ENCODE assay signal across 11 cellular contexts in the genomic region with DNA sequence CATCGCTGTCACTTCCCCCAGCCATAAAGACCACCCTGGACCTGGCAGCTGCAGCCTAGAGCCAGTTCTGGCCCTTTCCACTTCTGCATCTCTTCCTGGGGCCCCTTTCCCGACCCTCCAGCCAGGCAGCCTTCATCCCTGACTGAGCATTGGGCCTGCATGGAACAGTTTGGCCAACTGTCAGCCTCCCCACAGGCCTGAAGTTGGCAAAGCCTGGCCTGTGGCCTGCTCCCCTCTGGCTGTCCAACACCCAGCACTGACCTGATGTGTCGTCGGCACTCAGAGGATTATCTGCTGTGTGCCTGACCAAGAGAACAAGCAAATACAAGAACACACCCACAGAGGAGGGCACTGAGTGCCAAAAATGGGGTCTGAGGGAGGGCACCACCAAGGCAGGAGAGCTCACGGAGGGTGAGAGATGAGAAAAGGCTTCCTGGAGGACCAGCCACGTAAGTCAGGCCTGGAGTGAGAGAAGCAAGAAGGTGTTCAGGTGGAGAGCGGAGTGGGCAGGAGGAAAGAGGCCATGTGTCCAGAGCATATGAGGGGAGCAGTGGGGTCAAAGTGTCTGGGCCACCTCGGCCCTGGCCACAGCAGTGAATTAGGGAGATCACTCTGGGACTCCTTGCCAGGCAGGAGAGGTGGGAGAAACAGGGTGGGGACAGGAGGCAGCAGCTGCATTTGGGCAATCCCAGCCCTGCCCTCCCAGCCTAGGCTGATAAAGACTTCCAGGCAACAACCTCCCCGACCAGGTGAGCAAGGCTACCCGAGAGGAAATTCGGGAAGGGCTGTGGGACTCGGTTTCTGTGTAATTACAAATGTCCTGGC. TPM values are rescaled to one million over a fixed set of nuclear protein-coding genes. Genes with fewer than 3 reads are reported as not detected.
DNase-seq lines count a peak whose midpoint lies in the region; ATAC-seq and TF ChIP-seq lines count a peak whose summit lies in the region.
"Had no signal": no experiment of that assay in that cellular context is flagged by ENCODE, and none has a peak within 500 bp of the region (broad histone marks: within the 10 kb centered on the region; RNA-seq: fewer than 3 reads in every experiment).

No MANE protein-coding gene starts in this region.

- BruUV-seq in Calu3 (replicated peaks; lab: Mats Ljungman, UMichigan) = no TSS peak

- intact Hi-C loops in Calu3 (cut with micrococcal nuclease; ENCODE audit: unreplicated experiment) = no loop called here
- intact Hi-C loops in activated B cell treated with CpG ODN at 0.5 μM for 24 hours (cut with micrococcal nuclease) = no loop called here
- intact Hi-C loops in heart left ventricle (cut with DNase I) = loop anchor here in 1 of 10 donors (2.0 kb wide), 1 partner anchor 17 kb away; no protein-coding TSS in a partner anchor
- intact Hi-C loops in posterior vena cava (cut with DNase I) = no loop called here

- ATAC-seq in activated B cell treated with CpG ODN at 0.5 μM for 24 hours (ENCODE audit: low read depth) = no peak
- no peak for ATAC-seq in heart left ventricle
- ATAC-seq in GM21447 (IDR thresholded peaks at IDR 0.05; ENCODE audit: unreplicated experiment) = no peak
- ATAC-seq in HG03469 (IDR thresholded peaks at IDR 0.05; ENCODE audit: unreplicated experiment) = no peak

- DNase-seq in Calu3 (peak; percentile 7), activated B cell treated with CpG ODN at 0.5 μM for 24 hours (peak; percentile 15), heart left ventricle (peak; percentile 7 to 71 (median 22)), posterior vena cava (ENCODE audit: low spot score) (peak; percentile 80), HFFc6 (no peak), AG08396 (ENCODE audit: low spot score) (no peak)
- DNase-seq: CD4-positive, CD25-positive, alpha-beta regulatory T cell; effector memory CD4-positive, alpha-beta T cell; nucleus accumbens had no signal

- no peaks in the 10 kb centered on the region for H3K4me1 Mint-ChIP-seq in Calu3 (ENCODE audit: low read depth, unreplicated experiment)
- H3K4me1 Mint-ChIP-seq in activated B cell treated with CpG ODN at 0.5 μM for 24 hours = peaks cover 6% of the 10 kb centered on the region
- H3K4me1 Mint-ChIP-seq in HFFc6 (ENCODE audit: low read depth) = no peaks in the 10 kb centered on the region

- H3K4me1 ChIP-seq in heart left ventricle = peaks cover 0 to 12% (median 3%) of the 10 kb centered on the region in 12 donors

- no peak overlapping the region for H3K27ac ChIP-seq in heart left ventricle

- H3K9me3 Mint-ChIP-seq in Calu3 (ENCODE audit: low read depth, unreplicated experiment) (no peaks in the 10 kb centered on the region), activated B cell treated with CpG ODN at 0.5 μM for 24 hours (no peaks in the 10 kb centered on the region), HFFc6 (no peaks in the 10 kb centered on the region)
- H3K9me3 Mint-ChIP-seq: CD4-positive, CD25-positive, alpha-beta regulatory T cell had no signal

- H3K4me3 Mint-ChIP-seq in Calu3 (ENCODE audit: low read depth, unreplicated experiment) (no peak overlapping the region), activated B cell treated with CpG ODN at 0.5 μM for 24 hours (no peak overlapping the region), HFFc6 (no peak overlapping the region)
- H3K4me3 Mint-ChIP-seq: CD4-positive, CD25-positive, alpha-beta regulatory T cell had no signal

- no peak overlapping the region for H3K4me3 ChIP-seq in heart left ventricle

- H3K27me3 Mint-ChIP-seq in Calu3 (ENCODE audit: unreplicated experiment) (no peaks in the 10 kb centered on the region), activated B cell treated with CpG ODN at 0.5 μM for 24 hours (peaks cover 7% of the 10 kb centered on the region), HFFc6 (ENCODE audit: insufficient read depth) (peaks cover 15% of the 10 kb centered on the region)

- WGBS in heart left ventricle, 4 donors = 84 to 90% (median 85%) methylated on average over 12 of the region's 12 CpGs

- peaks cover 16 to 88% (median 32%) of the 10 kb centered on the region in 9 donors for H3K27me3 ChIP-seq in heart left ventricle

- H3K27ac Mint-ChIP-seq in Calu3 (ENCODE audit: unreplicated experiment) = no peak overlapping the region
- no peak overlapping the region for H3K27ac Mint-ChIP-seq in activated B cell treated with CpG ODN at 0.5 μM for 24 hours
- no peak overlapping the region for H3K27ac Mint-ChIP-seq in HFFc6
- H3K27ac Mint-ChIP-seq: CD4-positive, CD25-positive, alpha-beta regulatory T cell had no signal

- no peaks in the 10 kb centered on the region for H3K9me3 ChIP-seq in heart left ventricle

- no peaks in the 10 kb centered on the region for H3K36me3 ChIP-seq in heart left ventricle

- POLR2A ChIA-PET in activated B cell treated with CpG ODN at 0.5 μM for 24 hours (lab: Charles Lee) = no interaction called here

- CTCF ChIA-PET in Calu3 (lab: Charles Lee) (interaction anchor here (0.7 to 1.1 kb wide), 3 partner anchors 12 to 28 kb away, joined by 3 to 6 read pairs (median 3); no protein-coding TSS in a partner anchor), activated B cell treated with CpG ODN at 0.5 μM for 24 hours (lab: Charles Lee) (no interaction called here)

- H3K36me3 Mint-ChIP-seq in Calu3 (ENCODE audit: insufficient read depth, unreplicated experiment) = peaks cover 14% of the 10 kb centered on the region
- no peaks in the 10 kb centered on the region for H3K36me3 Mint-ChIP-seq in activated B cell treated with CpG ODN at 0.5 μM for 24 hours (ENCODE audit: low read depth)
- H3K36me3 Mint-ChIP-seq in HFFc6 (ENCODE audit: low read depth) = no peaks in the 10 kb centered on the region
- H3K36me3 Mint-ChIP-seq: CD4-positive, CD25-positive, alpha-beta regulatory T cell had no signal

- TF ChIP-seq POLR2A in heart left ventricle (IDR thresholded peaks at IDR 0.05) = no peak

- TF ChIP-seq CTCF in Calu3 (IDR thresholded peaks at IDR 0.05; ENCODE audit: unreplicated experiment) (no peak), activated B cell treated with CpG ODN at 0.5 μM for 24 hours (IDR thresholded peaks at IDR 0.05) (no peak), heart left ventricle (IDR thresholded peaks at IDR 0.05) (no peak), HFFc6 (IDR thresholded peaks at IDR 0.05) (no peak)

RNA-seq across cellular contexts. Expression of gene GPRIN2, which starts 4.5 kb away (rescaled TPM):
- 9.5 and 12.8 TPM in 2 replicates for total RNA-seq in Calu3 (2022)
- total RNA-seq in activated B cell treated with CpG ODN at 0.5 μM for 24 hours = not detected in 2 replicates
- under 1 TPM in 1 of 9 donors, not detected in 8; 0.50 TPM for total RNA-seq in heart left ventricle
- polyA plus RNA-seq in heart left ventricle = not detected
- not detected for total RNA-seq in posterior vena cava
- total RNA-seq in HFFc6 (2021; fragmentation: NEBNext Ultra II Directional; extraction: Animal tissue kit (Norgen Biotek cat#: 25700)) = not detected
- total RNA-seq: CD4-positive, CD25-positive, alpha-beta regulatory T cell had no signal
- polyA plus RNA-seq: CD4-positive, CD25-positive, alpha-beta regulatory T cell had no signal

RNA-seq across cellular contexts. Expression of gene SYT15, which starts 27.0 kb away (rescaled TPM):
- 1.5 and 2.2 TPM in 2 replicates for total RNA-seq in Calu3 (2022)
- total RNA-seq in activated B cell treated with CpG ODN at 0.5 μM for 24 hours = 0.86 and 1.1 TPM in 2 replicates
- 1 to 10 TPM; 1.0 to 5.2 (median 2.9) TPM for total RNA-seq in heart left ventricle
- 1 to 10 TPM; 1.2 to 1.3 TPM for polyA plus RNA-seq in heart left ventricle
- 1 to 10 TPM; 5.9 to 6.8 TPM for total RNA-seq in posterior vena cava
- total RNA-seq in HFFc6 (2021; fragmentation: NEBNext Ultra II Directional; extraction: Animal tissue kit (Norgen Biotek cat#: 25700)) = 1 to 10 TPM in 4 of 6 experiments, under 1 TPM in 2; 0.31 to 3.7 (median 2.9) TPM

Comparison
In these comparisons a context has a peak if more than half of its experiments do, and no peak if none do; other contexts are left out.
1. DNase-seq: peak in Calu3 (single experiment), activated B cell treated with CpG ODN at 0.5 μM for 24 hours (single experiment), heart left ventricle (5 of 5) and posterior vena cava (single experiment); none in HFFc6 (single experiment) and AG08396 (single experiment).